ENCODE assay signal across 29 cellular contexts in the genomic region with DNA sequence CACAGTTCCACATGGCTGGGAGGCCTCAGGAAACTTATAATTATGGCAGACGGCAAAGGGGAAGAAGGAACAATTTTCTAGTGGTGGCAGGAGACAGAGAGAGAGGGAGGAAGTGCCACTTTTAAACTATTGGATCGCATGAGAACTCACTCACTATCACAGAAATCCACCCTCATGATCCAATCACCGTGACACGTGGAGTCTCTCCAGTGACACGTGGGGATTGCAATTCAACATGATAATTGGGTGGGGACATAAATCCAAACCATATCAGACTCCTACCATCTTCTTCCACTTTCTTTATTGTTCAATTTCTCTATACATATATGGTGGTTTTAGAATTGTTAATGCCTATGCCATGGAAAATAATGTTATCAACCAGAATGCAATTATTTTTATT.
"Had no signal": no experiment of that assay in that cellular context is flagged by ENCODE, and none has a peak within 500 bp of the region (broad histone marks: within the 10 kb centered on the region; RNA-seq: fewer than 3 reads in every experiment).

No MANE protein-coding gene starts in this region.

- H3K27ac ChIP-seq: colonic mucosa, coronary artery, dorsolateral prefrontal cortex, epithelial cell of prostate, esophagus muscularis mucosa, esophagus squamous epithelium, foreskin keratinocyte, gastrocnemius medialis, gastroesophageal sphincter, heart left ventricle, heart right ventricle had no signal

- ATAC-seq: effector memory CD8-positive, alpha-beta T cell; esophagus mucosa; foreskin keratinocyte; gastrocnemius medialis; gastroesophageal sphincter; heart left ventricle; heart right ventricle had no signal

- H3K4me1 Mint-ChIP-seq: endodermal cell had no signal

- H3K4me3 ChIP-seq: colonic mucosa, coronary artery, dorsolateral prefrontal cortex, esophagus muscularis mucosa, esophagus squamous epithelium, gastrocnemius medialis, gastroesophageal sphincter, heart left ventricle, heart right ventricle had no signal

- H3K27me3 ChIP-seq: colonic mucosa, dorsolateral prefrontal cortex, esophagus muscularis mucosa, esophagus squamous epithelium, foreskin keratinocyte, gastrocnemius medialis, gastroesophageal sphincter, heart left ventricle, heart right ventricle had no signal

- H3K27ac Mint-ChIP-seq: dendritic cell treated with granulocyte-macrophage colony-stimulating factor and Interleukin-4, amounts not matched to agents 40 ng/mL and 50 ng/mL, for 4 days; effector memory CD8-positive, alpha-beta T cell; endodermal cell had no signal

- H3K27me3 Mint-ChIP-seq: dendritic cell treated with granulocyte-macrophage colony-stimulating factor and Interleukin-4, amounts not matched to agents 40 ng/mL and 50 ng/mL, for 4 days; effector memory CD8-positive, alpha-beta T cell had no signal

- H3K4me1 ChIP-seq: colonic mucosa, esophagus muscularis mucosa, esophagus squamous epithelium, foreskin keratinocyte, gastrocnemius medialis, gastroesophageal sphincter, heart left ventricle, heart right ventricle had no signal

- FAIRE-seq: colon, endometrium, endothelial cell of umbilical vein, frontal cortex had no signal

- H3K4me3 Mint-ChIP-seq: dendritic cell treated with granulocyte-macrophage colony-stimulating factor and Interleukin-4, amounts not matched to agents 40 ng/mL and 50 ng/mL, for 4 days; effector memory CD8-positive, alpha-beta T cell; endodermal cell had no signal

- DNase-seq: colonic mucosa; cortex of kidney; dermis blood vessel endothelial cell; dorsolateral prefrontal cortex; effector CD4-positive, alpha-beta T cell; effector CD8-positive, alpha-beta T cell; effector memory CD4-positive, alpha-beta T cell; effector memory CD8-positive, alpha-beta T cell; endodermal cell; erythroblast; esophagus squamous epithelium; foreskin fibroblast; foreskin keratinocyte; foreskin melanocyte; gastrocnemius medialis; glutamatergic neuron; head of caudate nucleus; heart right ventricle had no signal

- H3K9me3 Mint-ChIP-seq: dendritic cell treated with granulocyte-macrophage colony-stimulating factor and Interleukin-4, amounts not matched to agents 40 ng/mL and 50 ng/mL, for 4 days had no signal

- H3K9me3 ChIP-seq: colonic mucosa, esophagus muscularis mucosa, esophagus squamous epithelium, gastrocnemius medialis, gastroesophageal sphincter had no signal

- H3K36me3 ChIP-seq: colonic mucosa, esophagus muscularis mucosa, esophagus squamous epithelium, gastrocnemius medialis, gastroesophageal sphincter, heart left ventricle, heart right ventricle had no signal
